Comparison of ENCODE assay signal across 8 cellular contexts in the genomic region with DNA sequence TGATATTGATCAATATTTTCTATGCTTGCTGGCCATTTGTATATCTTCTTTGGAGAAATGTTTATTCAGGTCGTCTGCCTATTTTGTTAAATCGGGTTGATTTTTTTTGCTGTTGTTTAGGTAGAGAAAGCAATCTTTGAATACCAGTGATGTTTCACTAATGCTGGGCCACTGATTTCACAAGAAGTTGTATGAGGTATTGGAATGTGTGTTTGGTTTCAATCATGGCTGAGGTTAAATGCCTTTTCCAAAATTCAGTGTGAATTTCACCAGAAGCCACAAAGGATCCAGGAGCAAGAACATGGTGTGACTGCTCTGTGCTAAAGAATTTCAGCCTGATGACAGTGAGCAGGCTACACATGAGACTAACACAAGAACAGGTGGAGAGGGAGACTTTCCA. TPM values are rescaled to one million over a fixed set of nuclear protein-coding genes. Genes with fewer than 3 reads are reported as not detected.
"Had no signal": no experiment of that assay in that cellular context is flagged by ENCODE, and none has a peak within 500 bp of the region (broad histone marks: within the 10 kb centered on the region; RNA-seq: fewer than 3 reads in every experiment).

No MANE protein-coding gene starts in this region.

RNA-seq across cellular contexts. Expression of a gene that starts 32.1 kb away (rescaled TPM):
- total RNA-seq: HepG2, HT1080, K562, MCF 10A, OCI-LY7, PC-3, SK-MEL-5 had no signal
- polyA plus RNA-seq: HepG2, IgD-negative memory B cell, K562 had no signal
